9 cellular contexts compared by ENCODE assay signal in the genomic region with DNA sequence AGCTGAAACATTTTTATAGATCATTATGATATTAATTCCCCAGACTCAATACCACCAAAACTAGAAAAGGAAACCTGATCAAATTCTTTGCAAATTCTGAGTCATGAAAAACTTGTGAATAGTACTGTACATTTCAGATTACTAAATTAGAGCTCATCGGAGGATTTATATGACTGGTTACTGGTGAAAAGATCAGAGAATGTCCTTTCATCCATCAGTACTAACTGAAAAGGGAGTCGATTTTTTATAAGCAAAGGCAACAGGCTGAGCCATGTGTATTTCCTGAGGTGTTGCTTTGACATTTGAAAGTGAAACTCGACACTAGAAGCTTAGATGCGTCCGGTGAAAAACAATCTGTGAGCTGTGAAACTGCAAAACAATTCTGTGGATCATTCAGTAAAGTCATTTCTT.
A peak's percentile ranks its signal among the peaks of the same experiment; 100 is the strongest.
DNase-seq lines count a peak whose midpoint lies in the region; ATAC-seq, FAIRE-seq and TF ChIP-seq lines count a peak whose summit lies in the region.
"Had no signal": no experiment of that assay in that cellular context is flagged by ENCODE, and none has a peak within 500 bp of the region (broad histone marks: within the 10 kb centered on the region; RNA-seq: fewer than 3 reads in every experiment).

No MANE protein-coding gene starts in this region.

- no peaks in the 10 kb centered on the region for H3K36me3 ChIP-seq in MM.1S (replicated peaks; ENCODE audit: insufficient read depth, low read length)
- H3K36me3 ChIP-seq: thoracic aorta had no signal

- peak; percentile 84 for FAIRE-seq in GM12891 (lab: Jason Lieb, UNC)

- peaks cover 17% of the 10 kb centered on the region; the same call in 1 of the 2 replicates for H3F3A ChIP-seq in MM.1S (ENCODE audit: insufficient read depth, low read length)

- peaks cover 65% of the 10 kb centered on the region for H3K27me3 ChIP-seq in MM.1S (replicated peaks; ENCODE audit: insufficient read depth, low read length)

- H3K79me2 ChIP-seq in MM.1S (ENCODE audit: low read length) = no peaks in the 10 kb centered on the region

- in situ Hi-C loops in KBM-7 (cut with MboI; ENCODE audit: low pct_unique_long_range_greater_than_20kb, low sequenced_read_pairs) = no loop called here

- H3K9me3 ChIP-seq in MM.1S (replicated peaks; ENCODE audit: insufficient read depth, low read length) = no peaks in the 10 kb centered on the region
- H3K9me3 ChIP-seq: thoracic aorta had no signal

- H2AFZ ChIP-seq in MM.1S (ENCODE audit: low read length) = no peak overlapping the region

- ATAC-seq in GM21381 (IDR thresholded peaks at IDR 0.05; ENCODE audit: unreplicated experiment) (peak; percentile 78), GM21825 (IDR thresholded peaks at IDR 0.05; ENCODE audit: unreplicated experiment) (no peak)

- H3K4me3 ChIP-seq in MM.1S (ENCODE audit: low read length) (peak overlapping the region; percentile 22), fibroblast of pulmonary artery (replicated peaks; ENCODE audit: low read depth, low read length) (peak overlapping the region; percentile 6)
- H3K4me3 ChIP-seq: thoracic aorta had no signal

- no peak overlapping the region for H3K9ac ChIP-seq in MM.1S (ENCODE audit: low read length)

- H3K4me1 ChIP-seq in MM.1S (ENCODE audit: low read length) = peaks cover 19% of the 10 kb centered on the region

- DNase-seq in GM12891 (ENCODE audit: insufficient read length, low spot score) (peak; percentile 22), MM.1S (peak; percentile 94), fibroblast of pulmonary artery (ENCODE audit: low read depth) (no peak), amygdala (lab: John Stamatoyannopoulos, UW) (no peak), KBM-7 (no peak), amniotic stem cell (lab: John Stamatoyannopoulos, UW) (no peak)

- H3K9me2 ChIP-seq in MM.1S (replicated peaks; ENCODE audit: insufficient read depth, low read length) = no peaks in the 10 kb centered on the region

- no peak for TF ChIP-seq POLR2A in GM12891 (IDR thresholded peaks at IDR 0.05; ENCODE audit: low read depth, low read length)

- H4K20me1 ChIP-seq in MM.1S (ENCODE audit: insufficient read depth, low read length) = no peaks in the 10 kb centered on the region

- no peak for TF ChIP-seq CTCF in MM.1S (IDR thresholded peaks at IDR 0.05; ENCODE audit: low read length)
- no peak for TF ChIP-seq CTCF in fibroblast of pulmonary artery (IDR thresholded peaks at IDR 0.05; ENCODE audit: low read length, missing control alignments)

- no peak overlapping the region; the same call in 1 of the 2 replicates for H3K27ac ChIP-seq in MM.1S (ENCODE audit: low read length)
- H3K27ac ChIP-seq: thoracic aorta had no signal

- H3K4me2 ChIP-seq in MM.1S (ENCODE audit: low read depth, low read length) = peak overlapping the region; percentile 55

TF ChIP-seq in GM12891, 5 proteins besides CTCF, POLR2A, EP300 and RAD21:
- TF ChIP-seq TAF1 (IDR thresholded peaks at IDR 0.05; ENCODE audit: low read depth, low read length) (no peak), POLR2AphosphoS5 (IDR thresholded peaks at IDR 0.05; ENCODE audit: low read depth, low read length) (no peak), POU2F2 (IDR thresholded peaks at IDR 0.05; ENCODE audit: low read depth, low read length) (no peak), PAX5 (IDR thresholded peaks at IDR 0.05; ENCODE audit: insufficient read depth, low read length, severe bottlenecking) (no peak), SPI1 (IDR thresholded peaks at IDR 0.05; ENCODE audit: low read depth, low read length) (no peak)

Comparison
In these comparisons a context has a peak if more than half of its experiments do, and no peak if none do; other contexts are left out.
1. DNase-seq: peak in GM12891 (single experiment) and MM.1S (single experiment); none in fibroblast of pulmonary artery (single experiment), amygdala (0 of 56), KBM-7 (single experiment) and amniotic stem cell (single experiment).